In genomic region chr9:125238127-125238914, GRCh38 we compare ENCODE assay signal across 9 cellular contexts. TPM values are rescaled to one million over a fixed set of nuclear protein-coding genes. Genes with fewer than 3 reads are reported as not detected.
A peak's percentile ranks its signal among the peaks of the same experiment; 100 is the strongest.
DNase-seq lines count a peak whose midpoint lies in the region; ATAC-seq and TF ChIP-seq lines count a peak whose summit lies in the region.
"Had no signal": no experiment of that assay in that cellular context is flagged by ENCODE, and none has a peak within 500 bp of the region (broad histone marks: within the 10 kb centered on the region; RNA-seq: fewer than 3 reads in every experiment).

No MANE protein-coding gene starts in this region.

- ATAC-seq in CD4-positive, alpha-beta T cell (ENCODE audit: poor library complexity), result no peak
- ATAC-seq in natural killer cell (no peak), sciatic nerve (no peak)

- peak overlapping the region; percentile 98 for H3K4me3 Mint-ChIP-seq in CD4-positive, alpha-beta T cell
- peak overlapping the region; percentile 96 for H3K4me3 Mint-ChIP-seq in dendritic cell treated with granulocyte-macrophage colony-stimulating factor and Interleukin-4, amounts not matched to agents 40 ng/mL and 50 ng/mL, for 4 days
- peak overlapping the region; percentile 97 for H3K4me3 Mint-ChIP-seq in natural killer cell

- peak overlapping the region; percentile 98 for H3K27ac Mint-ChIP-seq in CD4-positive, alpha-beta T cell
- peak overlapping the region; percentile 100 for H3K27ac Mint-ChIP-seq in dendritic cell treated with granulocyte-macrophage colony-stimulating factor and Interleukin-4, amounts not matched to agents 40 ng/mL and 50 ng/mL, for 4 days
- H3K27ac Mint-ChIP-seq in natural killer cell, result peak overlapping the region; percentile 49 to 99

- H3K4me1 Mint-ChIP-seq in CD4-positive, alpha-beta T cell (ENCODE audit: low read depth), result peaks cover 71% of the 10 kb centered on the region
- H3K4me1 Mint-ChIP-seq in dendritic cell treated with granulocyte-macrophage colony-stimulating factor and Interleukin-4, amounts not matched to agents 40 ng/mL and 50 ng/mL, for 4 days (ENCODE audit: low read depth), result peaks cover 42% of the 10 kb centered on the region
- peaks cover 66 to 68% of the 10 kb centered on the region in 2 donors for H3K4me1 Mint-ChIP-seq in natural killer cell

- TF ChIP-seq CTCF in CD4-positive, alpha-beta T cell (IDR thresholded peaks at IDR 0.05), result no peak
- TF ChIP-seq CTCF in NB4 (IDR thresholded peaks at IDR 0.05; ENCODE audit: low read depth, low read length) (no peak), natural killer cell (IDR thresholded peaks at IDR 0.05) (no peak)

- H3K36me3 Mint-ChIP-seq in CD4-positive, alpha-beta T cell (ENCODE audit: low read depth), result peaks cover 85% of the 10 kb centered on the region
- H3K36me3 Mint-ChIP-seq in dendritic cell treated with granulocyte-macrophage colony-stimulating factor and Interleukin-4, amounts not matched to agents 40 ng/mL and 50 ng/mL, for 4 days (ENCODE audit: low read depth), result peaks cover 83% of the 10 kb centered on the region
- H3K36me3 Mint-ChIP-seq in natural killer cell, result peaks cover 28% of the 10 kb centered on the region

- H3K27ac ChIP-seq in CD4-positive, alpha-beta T cell (ENCODE audit: low read depth, low read length), result no peak overlapping the region
- no peak overlapping the region for H3K27ac ChIP-seq in substantia nigra (ENCODE audit: low read depth, low read length, poor library complexity, severe bottlenecking)

- no peak for TF ChIP-seq POLR2A in NB4 (IDR thresholded peaks at IDR 0.05; ENCODE audit: extremely low read depth, insufficient read length)

- H3K27me3 ChIP-seq in CD4-positive, alpha-beta T cell (ENCODE audit: control insufficient read depth, insufficient read depth, low read length), result no peaks in the 10 kb centered on the region

- H3K4me3 ChIP-seq in NB4 (ENCODE audit: low read depth, low read length), result peak overlapping the region; percentile 99

- POLR2A ChIA-PET in CD4-positive, alpha-beta T cell (lab: Charles Lee), result interaction anchor here (0.6 to 2.7 kb wide), 3 partner anchors 43 to 84 kb away, joined by 3 to 13 read pairs (median 3); no protein-coding TSS in a partner anchor

- H3K9me3 ChIP-seq in CD4-positive, alpha-beta T cell (ENCODE audit: control insufficient read depth, low read length), result no peaks in the 10 kb centered on the region

- H3K9me3 Mint-ChIP-seq in CD4-positive, alpha-beta T cell, result no peaks in the 10 kb centered on the region
- H3K9me3 Mint-ChIP-seq in dendritic cell treated with granulocyte-macrophage colony-stimulating factor and Interleukin-4, amounts not matched to agents 40 ng/mL and 50 ng/mL, for 4 days, result no peaks in the 10 kb centered on the region
- H3K9me3 Mint-ChIP-seq in natural killer cell, result no peaks in the 10 kb centered on the region

- CTCF ChIA-PET in CD4-positive, alpha-beta T cell (lab: Charles Lee), result no interaction called here

- intact Hi-C loops in CD4-positive, alpha-beta T cell (cut with DNase I, micrococcal nuclease), result no loop called here
- intact Hi-C loops in dendritic cell treated with granulocyte-macrophage colony-stimulating factor and Interleukin-4, amounts not matched to agents 40 ng/mL and 50 ng/mL, for 4 days (cut with micrococcal nuclease), result loop anchor here (5.0 kb wide), 1 partner anchor 39 kb away; no protein-coding TSS in a partner anchor
- intact Hi-C loops in natural killer cell (cut with micrococcal nuclease), result no loop called here
- intact Hi-C loops in sciatic nerve (cut with DNase I), result no loop called here

- no peaks in the 10 kb centered on the region for H3K27me3 Mint-ChIP-seq in CD4-positive, alpha-beta T cell
- no peaks in the 10 kb centered on the region for H3K27me3 Mint-ChIP-seq in dendritic cell treated with granulocyte-macrophage colony-stimulating factor and Interleukin-4, amounts not matched to agents 40 ng/mL and 50 ng/mL, for 4 days
- peaks cover 0 to 2% of the 10 kb centered on the region in 2 donors for H3K27me3 Mint-ChIP-seq in natural killer cell (ENCODE audit: low read depth in 2 of 2)

- no peak for DNase-seq in CD4-positive, alpha-beta T cell
- no peak for DNase-seq in NB4 (ENCODE audit: low read depth)
- DNase-seq in natural killer cell, result no peak
- DNase-seq in substantia nigra (lab: John Stamatoyannopoulos, UW), result no peak
- DNase-seq in GM03348 (ENCODE audit: low spot score), result no peak
- no peak for DNase-seq in sciatic nerve (ENCODE audit: low spot score)
- no peak for DNase-seq in NCI-H2029 treated with DMSO at 0.1 percent for 48 hours (lab: John Stamatoyannopoulos, UW)
- DNase-seq: stimulated activated CD4-positive, alpha-beta T cell treated with anti-CD3 and anti-CD28 coated beads, Interleukin-12 subunit alpha, Interleukin-12 subunit beta, amount 100 ng/mL, for 4 hours had no signal

RNA-seq across cellular contexts. Expression of gene HSPA5, which starts 2.8 kb away (rescaled TPM):
- 100 to 1,000 TPM; 276 to 280 TPM for total RNA-seq in CD4-positive, alpha-beta T cell
- total RNA-seq in natural killer cell (100 to 1,000 TPM; 222 to 281 (median 275) TPM), sciatic nerve (172 TPM)

RNA-seq across cellular contexts. Expression of gene GAPVD1, which starts 23.3 kb away (rescaled TPM):
- 10 to 100 TPM; 74.1 to 82.2 TPM for total RNA-seq in CD4-positive, alpha-beta T cell
- total RNA-seq in natural killer cell (10 to 100 TPM; 66.1 to 83.2 (median 68.8) TPM), sciatic nerve (73.3 TPM)

RNA-seq across cellular contexts. Expression of gene RABEPK, which starts 38.0 kb away (rescaled TPM):
- total RNA-seq in CD4-positive, alpha-beta T cell, result 1 to 10 TPM; 6.8 to 8.3 TPM
- total RNA-seq in natural killer cell, result 10 to 100 TPM; 10.6 to 13.1 (median 11.8) TPM
- 14.4 TPM for total RNA-seq in sciatic nerve

RNA-seq across cellular contexts. Expression of gene PPP6C, which starts 48.7 kb away (rescaled TPM):
- total RNA-seq in CD4-positive, alpha-beta T cell, result 10 to 100 TPM; 32.9 to 35.3 TPM
- total RNA-seq in natural killer cell, result 10 to 100 TPM; 31.1 to 37.4 (median 34.8) TPM
- total RNA-seq in sciatic nerve, result 37.3 TPM
